10 cellular contexts compared by ENCODE assay signal in genomic region chr17:1834378-1835149, GRCh38. TPM values are rescaled to one million over a fixed set of nuclear protein-coding genes. Genes with fewer than 3 reads are reported as not detected.
DNase-seq lines count a peak whose midpoint lies in the region; ATAC-seq and TF ChIP-seq lines count a peak whose summit lies in the region.
"Had no signal": no experiment of that assay in that cellular context is flagged by ENCODE, and none has a peak within 500 bp of the region (broad histone marks: within the 10 kb centered on the region; RNA-seq: fewer than 3 reads in every experiment).

No MANE protein-coding gene starts in this region.

- H3K27me3 ChIP-seq in KMS-11 (ENCODE audit: insufficient read depth, low read depth) = no peaks in the 10 kb centered on the region
- H3K27me3 ChIP-seq: right atrium auricular region had no signal

- no peak overlapping the region; the same call in 1 of the 2 replicates for H3K27ac ChIP-seq in KMS-11
- H3K27ac ChIP-seq: right atrium auricular region, thoracic aorta had no signal

- H4K20me1 ChIP-seq in KMS-11 (ENCODE audit: insufficient read depth) = no peaks in the 10 kb centered on the region

- peaks cover 0 to 56% (median 7%) of the 10 kb centered on the region in 3 donors for H3K36me3 Mint-ChIP-seq in naive thymus-derived CD8-positive, alpha-beta T cell
- no peaks in the 10 kb centered on the region for H3K36me3 Mint-ChIP-seq in osteocyte (ENCODE audit: unreplicated experiment)

- no peak overlapping the region for H3K4me3 ChIP-seq in KMS-11 (IDR thresholded peaks at IDR 0.05; ENCODE audit: insufficient read depth, low read depth, low read length)
- H3K4me3 ChIP-seq: right atrium auricular region, thoracic aorta had no signal

- no peaks in the 10 kb centered on the region for H3K27me3 Mint-ChIP-seq in naive thymus-derived CD8-positive, alpha-beta T cell
- H3K27me3 Mint-ChIP-seq in osteocyte (ENCODE audit: unreplicated experiment) = no peaks in the 10 kb centered on the region

- H3K9me3 Mint-ChIP-seq in naive thymus-derived CD8-positive, alpha-beta T cell = no peaks in the 10 kb centered on the region
- H3K9me3 Mint-ChIP-seq in osteocyte (ENCODE audit: unreplicated experiment) = no peaks in the 10 kb centered on the region

- ATAC-seq in GM18858 (IDR thresholded peaks at IDR 0.05; ENCODE audit: unreplicated experiment) = peak; percentile 57
- ATAC-seq in GM21737 (IDR thresholded peaks at IDR 0.05; ENCODE audit: unreplicated experiment) = peak; percentile 61
- ATAC-seq in naive thymus-derived CD8-positive, alpha-beta T cell = no peak
- no peak for ATAC-seq in left lobe of liver

- TF ChIP-seq CTCF in KMS-11 (conservative IDR thresholded peaks at IDR 0.05; ENCODE audit: low read depth, low read length) (no peak), osteocyte (IDR thresholded peaks at IDR 0.05) (no peak)

- H3K9ac ChIP-seq in KMS-11 = no peak overlapping the region

- no peaks in the 10 kb centered on the region for H3K36me3 ChIP-seq in KMS-11 (ENCODE audit: insufficient read depth)
- H3K36me3 ChIP-seq: right atrium auricular region had no signal

- H3K79me2 ChIP-seq in KMS-11 (ENCODE audit: insufficient read depth, low read depth) = peaks cover 26% of the 10 kb centered on the region; the same call in 1 of the 2 replicates

- peaks cover 44% of the 10 kb centered on the region for H3K4me1 ChIP-seq in KMS-11 (ENCODE audit: low read depth, poor library complexity, severe bottlenecking)

- POLR2A ChIA-PET in naive thymus-derived CD8-positive, alpha-beta T cell (lab: Charles Lee) = interaction anchor here (1.2 kb wide), 1 partner anchor 11 kb away, joined by 3 read pairs; no protein-coding TSS in a partner anchor

- H3K4me2 ChIP-seq in KMS-11 = peak overlapping the region; percentile 60

- DNase-seq in naive thymus-derived CD8-positive, alpha-beta T cell = no peak
- DNase-seq in superior temporal gyrus (ENCODE audit: extremely low spot score) (no peak), left lobe of liver (ENCODE audit: low spot score) (no peak), osteocyte (ENCODE audit: extremely low spot score, unreplicated experiment) (no peak), NCI-H510A treated with DMSO at 0.1 percent for 48 hours (lab: John Stamatoyannopoulos, UW) (no peak)

- peak overlapping the region in 2 of 10 donors; percentile 4 to 22 for H3K4me3 Mint-ChIP-seq in naive thymus-derived CD8-positive, alpha-beta T cell
- no peak overlapping the region for H3K4me3 Mint-ChIP-seq in osteocyte (ENCODE audit: unreplicated experiment)

- no peak overlapping the region for H2AFZ ChIP-seq in KMS-11 (ENCODE audit: low read depth)

- peaks cover 22 to 62% (median 48%) of the 10 kb centered on the region in 4 donors for H3K4me1 Mint-ChIP-seq in naive thymus-derived CD8-positive, alpha-beta T cell
- H3K4me1 Mint-ChIP-seq in osteocyte (ENCODE audit: unreplicated experiment) = peaks cover 16% of the 10 kb centered on the region

- H3K27ac Mint-ChIP-seq in naive thymus-derived CD8-positive, alpha-beta T cell = peak overlapping the region in 7 of 10 donors; percentile 4 to 78 (median 28)
- H3K27ac Mint-ChIP-seq in osteocyte (ENCODE audit: unreplicated experiment) = no peak overlapping the region

RNA-seq across cellular contexts. Expression of gene RPA1, which starts 4.8 kb away (rescaled TPM):
- total RNA-seq in naive thymus-derived CD8-positive, alpha-beta T cell = 100 to 1,000 TPM; 104 to 105 TPM
- polyA plus RNA-seq in naive thymus-derived CD8-positive, alpha-beta T cell = 10 to 100 TPM; 79.4 to 89.7 (median 84.5) TPM
- total RNA-seq in left lobe of liver (33.3 TPM), osteocyte (75.3 and 84.8 TPM in 2 replicates)

RNA-seq across cellular contexts. Expression of gene SMYD4, which starts 4.9 kb away (rescaled TPM):
- total RNA-seq in naive thymus-derived CD8-positive, alpha-beta T cell = 10 to 100 TPM; 35.7 to 41.4 TPM
- polyA plus RNA-seq in naive thymus-derived CD8-positive, alpha-beta T cell = 10 to 100 TPM; 10.8 to 16.9 (median 12.7) TPM
- total RNA-seq in left lobe of liver (6.4 TPM), osteocyte (11.2 and 14.4 TPM in 2 replicates)

Comparison
In these comparisons a context has a peak if more than half of its experiments do, and no peak if none do; other contexts are left out.
1. ATAC-seq: peak in GM18858 (single experiment) and GM21737 (single experiment); none in naive thymus-derived CD8-positive, alpha-beta T cell (0 of 2) and left lobe of liver (single experiment).